Comparison of ENCODE assay signal across 19 cellular contexts in genomic region chr3:49712166-49712565, GRCh38. TPM values are rescaled to one million over a fixed set of nuclear protein-coding genes. Genes with fewer than 3 reads are reported as not detected.
DNase-seq lines count a peak whose midpoint lies in the region; ATAC-seq and TF ChIP-seq lines count a peak whose summit lies in the region.
"Had no signal": no experiment of that assay in that cellular context is flagged by ENCODE, and none has a peak within 500 bp of the region (broad histone marks: within the 10 kb centered on the region; RNA-seq: fewer than 3 reads in every experiment).

No MANE protein-coding gene starts in this region.

- CTCF ChIA-PET in activated naive CD4-positive, alpha-beta T cell treated with anti-CD3 and anti-CD28 coated beads, Interleukin-2, amount 10 ng/mL, durations not matched to agents 7 days and 5 days (lab: Charles Lee): interaction anchor here (0.5 to 1.5 kb wide), 4 partner anchors 7 to 175 kb away, joined by 3 to 8 read pairs (median 4); partner anchors contain the start of gene AMIGO3
- CTCF ChIA-PET in activated naive CD4-positive, alpha-beta T cell treated with anti-CD3 and anti-CD28 coated beads for 36 hours (lab: Charles Lee): interaction anchor here (0.8 to 1.1 kb wide), 2 partner anchors 11 to 172 kb away, joined by 3 to 4 read pairs; no protein-coding TSS in a partner anchor
- CTCF ChIA-PET in RWPE1 (lab: Yijun Ruan, JAX): no interaction called here

- peaks cover 3% of the 10 kb centered on the region for H3K36me3 Mint-ChIP-seq in activated naive CD4-positive, alpha-beta T cell treated with anti-CD3 and anti-CD28 coated beads, Interleukin-2, amount 10 ng/mL, durations not matched to agents 7 days and 5 days
- H3K36me3 Mint-ChIP-seq in activated naive CD4-positive, alpha-beta T cell treated with anti-CD3 and anti-CD28 coated beads for 36 hours (ENCODE audit: low read depth): no peaks in the 10 kb centered on the region
- H3K36me3 Mint-ChIP-seq in CD14-positive monocyte: peaks cover 34 to 44% of the 10 kb centered on the region in 2 donors

- H2AFZ ChIP-seq in neuronal stem cell (ENCODE audit: low read length): no peak overlapping the region
- H2AFZ ChIP-seq: PC-9 had no signal

- H3K4me2 ChIP-seq in neuronal stem cell (ENCODE audit: insufficient read depth, low read length, poor library complexity, severe bottlenecking): no peak overlapping the region
- H3K4me2 ChIP-seq: A549, KMS-11, PC-9 had no signal

- H3K4ac ChIP-seq in neuronal stem cell (ENCODE audit: low read length): no peak overlapping the region

- no peak overlapping the region for H3K23ac ChIP-seq in neuronal stem cell (ENCODE audit: low read depth, low read length, poor library complexity)

- H3K9ac ChIP-seq in neuronal stem cell (ENCODE audit: low read depth, low read length, poor library complexity): no peak overlapping the region
- H3K9ac ChIP-seq: KMS-11 had no signal

- H3K4me1 Mint-ChIP-seq in activated naive CD4-positive, alpha-beta T cell treated with anti-CD3 and anti-CD28 coated beads, Interleukin-2, amount 10 ng/mL, durations not matched to agents 7 days and 5 days: peaks cover 25% of the 10 kb centered on the region
- no peaks in the 10 kb centered on the region for H3K4me1 Mint-ChIP-seq in activated naive CD4-positive, alpha-beta T cell treated with anti-CD3 and anti-CD28 coated beads for 36 hours (ENCODE audit: low read depth)
- peaks cover 11% of the 10 kb centered on the region for H3K4me1 Mint-ChIP-seq in CD14-positive monocyte

- no peak overlapping the region for H2BK120ac ChIP-seq in neuronal stem cell (ENCODE audit: low read depth, low read length)

- H3K4me3 ChIP-seq in neuronal stem cell (ENCODE audit: low read length in 2 of 2): peak overlapping the region in 1 of 2 donors; percentile 47
- H3K4me3 ChIP-seq: A549, PC-9, SJSA1 had no signal

- H4K91ac ChIP-seq in neuronal stem cell (ENCODE audit: low read depth, low read length, poor library complexity): no peak overlapping the region

- ATAC-seq in GM18907 (IDR thresholded peaks at IDR 0.05; ENCODE audit: unreplicated experiment) (no peak), HG02610 (IDR thresholded peaks at IDR 0.05; ENCODE audit: unreplicated experiment) (no peak), HG02885 (IDR thresholded peaks at IDR 0.05; ENCODE audit: poor library complexity, unreplicated experiment) (no peak)
- ATAC-seq: A549 had no signal

- H3K14ac ChIP-seq in neuronal stem cell (ENCODE audit: low read length): peak overlapping the region; percentile 71

- peaks cover 12 to 17% of the 10 kb centered on the region in 2 donors for H3K36me3 ChIP-seq in neuronal stem cell (replicated peaks in 1 of 2; ENCODE audit: control insufficient read depth in 2 of 2, insufficient read depth in 2 of 2, low read length in 2 of 2)

- H3K9me3 ChIP-seq in neuronal stem cell (replicated peaks in 1 of 2; ENCODE audit: control insufficient read depth in 2 of 2, insufficient read depth in 1 of 2, low read depth in 1 of 2, low read length in 2 of 2): no peaks in the 10 kb centered on the region
- H3K9me3 ChIP-seq: A549, SJSA1 had no signal

- H3K27me3 ChIP-seq in neuronal stem cell (ENCODE audit: control insufficient read depth in 3 of 3, insufficient read depth in 3 of 3, low read depth in 1 of 3, low read length in 3 of 3): no peaks in the 10 kb centered on the region
- H3K27me3 ChIP-seq: SJSA1 had no signal

- no peaks in the 10 kb centered on the region for H3K4me1 ChIP-seq in neuronal stem cell (ENCODE audit: control insufficient read depth in 2 of 2, insufficient read depth in 1 of 2, low read depth in 1 of 2, low read length in 2 of 2)
- H3K4me1 ChIP-seq: A549, SJSA1 had no signal

- H2BK15ac ChIP-seq in neuronal stem cell (ENCODE audit: low read length): no peak overlapping the region

- H3K79me1 ChIP-seq in neuronal stem cell (ENCODE audit: low read depth, low read length): peaks cover 2% of the 10 kb centered on the region

- WGBS in neuronal stem cell (ENCODE audit: extremely low coverage in 2 of 2, insufficient read length in 2 of 2, insufficient replicate concordance in 1 of 2), 2 donors: no CpG with 5 or more reads among the region's 11 CpGs

- TF ChIP-seq CTCF in CD14-positive monocyte (IDR thresholded peaks at IDR 0.05) (no peak), RWPE1 (conservative IDR thresholded peaks at IDR 0.05; ENCODE audit: low read depth) (no peak)

- H2AK5ac ChIP-seq in neuronal stem cell (ENCODE audit: low read depth, low read length): peak overlapping the region; percentile 56

- POLR2A ChIA-PET in RWPE1 (lab: Yijun Ruan, JAX; ENCODE audit: low non-redundant PET): no interaction called here

- peak overlapping the region; percentile 52 for H3K27ac Mint-ChIP-seq in activated naive CD4-positive, alpha-beta T cell treated with anti-CD3 and anti-CD28 coated beads, Interleukin-2, amount 10 ng/mL, durations not matched to agents 7 days and 5 days
- H3K27ac Mint-ChIP-seq in activated naive CD4-positive, alpha-beta T cell treated with anti-CD3 and anti-CD28 coated beads for 36 hours: no peak overlapping the region
- no peak overlapping the region for H3K27ac Mint-ChIP-seq in CD14-positive monocyte

- intact Hi-C loops in activated naive CD4-positive, alpha-beta T cell treated with anti-CD3 and anti-CD28 coated beads for 36 hours (cut with micrococcal nuclease): no loop called here
- intact Hi-C loops in CD14-positive monocyte (cut with micrococcal nuclease): loop anchor here in 1 of 2 donors (10.0 kb wide), 1 partner anchor 233 kb away; the partner anchor contains the start of gene RBM6

- H4K8ac ChIP-seq in neuronal stem cell (ENCODE audit: low read depth, low read length): no peak overlapping the region

- H3K18ac ChIP-seq in neuronal stem cell (ENCODE audit: low read length): no peak overlapping the region

- DNase-seq in activated naive CD4-positive, alpha-beta T cell treated with anti-CD3 and anti-CD28 coated beads, Interleukin-2, amount 10 ng/mL, durations not matched to agents 7 days and 5 days: no peak
- DNase-seq in activated naive CD4-positive, alpha-beta T cell treated with anti-CD3 and anti-CD28 coated beads for 36 hours: no peak
- DNase-seq in CD14-positive monocyte (ENCODE audit: low spot score) (peak; percentile 21), RWPE1 (ENCODE audit: low spot score) (no peak), neuronal stem cell (ENCODE audit: low spot score) (no peak)
- DNase-seq: C1 segment of cervical spinal cord, NCI-H1417 treated with DMSO at 0.1 percent for 48 hours, NCI-H187 treated with DMSO at 0.1 percent for 48 hours, NCI-H345, NCI-H526, PC-9 had no signal

- H3K9me3 Mint-ChIP-seq in activated naive CD4-positive, alpha-beta T cell treated with anti-CD3 and anti-CD28 coated beads, Interleukin-2, amount 10 ng/mL, durations not matched to agents 7 days and 5 days: no peaks in the 10 kb centered on the region
- H3K9me3 Mint-ChIP-seq in activated naive CD4-positive, alpha-beta T cell treated with anti-CD3 and anti-CD28 coated beads for 36 hours: no peaks in the 10 kb centered on the region
- no peaks in the 10 kb centered on the region for H3K9me3 Mint-ChIP-seq in CD14-positive monocyte

- no peak overlapping the region for H3K4me3 Mint-ChIP-seq in activated naive CD4-positive, alpha-beta T cell treated with anti-CD3 and anti-CD28 coated beads, Interleukin-2, amount 10 ng/mL, durations not matched to agents 7 days and 5 days
- H3K4me3 Mint-ChIP-seq in activated naive CD4-positive, alpha-beta T cell treated with anti-CD3 and anti-CD28 coated beads for 36 hours: no peak overlapping the region
- no peak overlapping the region for H3K4me3 Mint-ChIP-seq in CD14-positive monocyte

- H3K27ac ChIP-seq in RWPE1: peak overlapping the region; percentile 33
- H3K27ac ChIP-seq in neuronal stem cell (replicated peaks; ENCODE audit: low read length): no peak overlapping the region
- H3K27ac ChIP-seq: A549, KMS-11, PC-9, SJSA1 had no signal

- H3K27me3 Mint-ChIP-seq in activated naive CD4-positive, alpha-beta T cell treated with anti-CD3 and anti-CD28 coated beads, Interleukin-2, amount 10 ng/mL, durations not matched to agents 7 days and 5 days: no peaks in the 10 kb centered on the region
- no peaks in the 10 kb centered on the region for H3K27me3 Mint-ChIP-seq in activated naive CD4-positive, alpha-beta T cell treated with anti-CD3 and anti-CD28 coated beads for 36 hours (ENCODE audit: low read depth)
- peaks cover 0 to 3% (median 0%) of the 10 kb centered on the region in 3 donors for H3K27me3 Mint-ChIP-seq in CD14-positive monocyte (ENCODE audit: low read depth in 3 of 3)

- H2BK5ac ChIP-seq in neuronal stem cell (ENCODE audit: low read length): peak overlapping the region; percentile 39

- H2BK12ac ChIP-seq in neuronal stem cell (ENCODE audit: low read length): no peak overlapping the region

RNA-seq across cellular contexts. Expression of gene AMIGO3, which starts 7.3 kb away (rescaled TPM):
- not detected for total RNA-seq in activated naive CD4-positive, alpha-beta T cell treated with anti-CD3 and anti-CD28 coated beads for 36 hours
- not detected for polyA plus RNA-seq in CD14-positive monocyte
- polyA plus RNA-seq in neuronal stem cell (2013, experiment 1 of 2): 1.0 TPM
- 0.93 TPM for polyA plus RNA-seq in neuronal stem cell (2013, experiment 2 of 2)
- total RNA-seq: H4, MCF 10A had no signal

RNA-seq across cellular contexts. Expression of gene GMPPB, which starts 11.6 kb away (rescaled TPM):
- 10 to 100 TPM; 25.6 to 27.4 TPM for total RNA-seq in activated naive CD4-positive, alpha-beta T cell treated with anti-CD3 and anti-CD28 coated beads for 36 hours
- 10 to 100 TPM; 14.7 to 17.6 TPM for polyA plus RNA-seq in CD14-positive monocyte
- polyA plus RNA-seq in neuronal stem cell (2013, experiment 1 of 2): 7.4 TPM
- 7.4 TPM for polyA plus RNA-seq in neuronal stem cell (2013, experiment 2 of 2)

RNA-seq across cellular contexts. Expression of gene RNF123, which starts 22.8 kb away (rescaled TPM):
- 10 to 100 TPM; 20.3 to 21.5 TPM for total RNA-seq in activated naive CD4-positive, alpha-beta T cell treated with anti-CD3 and anti-CD28 coated beads for 36 hours
- polyA plus RNA-seq in CD14-positive monocyte: 10 to 100 TPM; 11.1 to 15.7 TPM
- 21.9 TPM for polyA plus RNA-seq in neuronal stem cell (2013, experiment 1 of 2)
- 20.9 TPM for polyA plus RNA-seq in neuronal stem cell (2013, experiment 2 of 2)

RNA-seq across cellular contexts. Expression of gene MST1, which starts 22.9 kb away (rescaled TPM):
- 10 to 100 TPM; 10.7 to 13.1 TPM for total RNA-seq in activated naive CD4-positive, alpha-beta T cell treated with anti-CD3 and anti-CD28 coated beads for 36 hours
- polyA plus RNA-seq in CD14-positive monocyte: under 1 TPM in 1 of 2 donors, not detected in 1; 0.28 TPM
- 10.4 TPM for polyA plus RNA-seq in neuronal stem cell (2013, experiment 1 of 2)
- polyA plus RNA-seq in neuronal stem cell (2013, experiment 2 of 2): 11.3 TPM

RNA-seq across cellular contexts. Expression of gene APEH, which starts 38.0 kb away (rescaled TPM):
- total RNA-seq in activated naive CD4-positive, alpha-beta T cell treated with anti-CD3 and anti-CD28 coated beads for 36 hours: 100 to 1,000 TPM; 120 to 122 TPM
- 100 to 1,000 TPM in 1 of 2 donors, 10 to 100 TPM in 1; 92.6 to 105 TPM for polyA plus RNA-seq in CD14-positive monocyte
- polyA plus RNA-seq in neuronal stem cell (2013, experiment 1 of 2): 50.1 TPM
- 46.8 TPM for polyA plus RNA-seq in neuronal stem cell (2013, experiment 2 of 2)
